25 cellular contexts compared by ENCODE assay signal in the genomic region with DNA sequence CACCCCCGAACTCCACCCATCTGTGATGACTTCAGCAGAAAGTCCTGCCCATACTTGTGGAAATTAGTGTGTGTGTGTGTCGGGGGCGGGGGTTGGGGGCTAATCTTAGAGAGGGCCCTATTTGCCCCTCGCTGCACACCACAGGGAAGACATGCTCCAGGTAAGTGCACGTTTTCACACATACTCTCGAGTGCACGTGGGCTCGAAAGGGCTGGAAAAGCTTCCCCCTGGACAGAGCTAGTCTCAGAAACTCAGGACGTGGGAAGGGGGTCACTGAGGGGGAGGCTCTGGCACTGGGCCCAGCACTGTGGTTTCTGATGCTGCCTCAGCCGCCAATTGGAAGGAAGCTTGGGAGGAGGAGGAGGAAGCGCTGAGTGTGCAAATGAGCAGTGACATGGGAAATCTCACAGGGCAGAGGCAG. TPM values are rescaled to one million over a fixed set of nuclear protein-coding genes. Genes with fewer than 3 reads are reported as not detected.
DNase-seq lines count a peak whose midpoint lies in the region; ATAC-seq, FAIRE-seq and TF ChIP-seq lines count a peak whose summit lies in the region.
"Had no signal": no experiment of that assay in that cellular context is flagged by ENCODE, and none has a peak within 500 bp of the region (broad histone marks: within the 10 kb centered on the region; RNA-seq: fewer than 3 reads in every experiment).

No MANE protein-coding gene starts in this region.

- H4K20me1 ChIP-seq in BLaER1 treated with 17β-estradiol and CSF1 and Interleukin-3, amounts not matched to agents 10 nM and 100 nM, result peaks cover 0 to 3% (median 0%) of the 10 kb centered on the region in 11 experiments; a peak in 1 of 22 replicates
- H4K20me1 ChIP-seq in astrocyte (ENCODE audit: insufficient read depth, low read length), result no peaks in the 10 kb centered on the region

- peak overlapping the region; percentile 81 for H3K27ac Mint-ChIP-seq in astrocyte (ENCODE audit: unreplicated experiment)
- H3K27ac Mint-ChIP-seq: CD4-positive, alpha-beta T cell; H9; stimulated activated naive CD8-positive, alpha-beta T cell treated with anti-CD3 and anti-CD28 coated beads, Interleukin-15, Interleukin-2, amounts not matched to agents 100 ng/mL and 50 ng/mL, for 24 hours had no signal

- peak; percentile 8 for DNase-seq in DMS79 treated with DMSO at 0.1 percent for 48 hours (lab: John Stamatoyannopoulos, UW)
- DNase-seq in astrocyte (ENCODE audit: low read depth), result peak; percentile 39
- DNase-seq in mesenchymal stem cell, result peak; percentile 12
- DNase-seq in HEK293T (ENCODE audit: extremely low spot score), result no peak
- no peak for DNase-seq in T1000 (lab: John Stamatoyannopoulos, UW)
- no peak for DNase-seq in cerebellum (ENCODE audit: low spot score)
- DNase-seq: activated CD4-positive, alpha-beta T cell treated with anti-CD3 and anti-CD28 coated beads for 4 hours; activated CD8-positive, alpha-beta memory T cell treated with anti-CD3 and anti-CD28 coated beads for 24 hours; activated effector memory CD4-positive, alpha-beta T cell treated with anti-CD3 and anti-CD28 coated beads, Interleukin-2, amount 50 U/mL, for 16 hours; activated T-cell treated with anti-CD3 and anti-CD28 coated beads, Interleukin-2, amount 50 U/mL, for 1 hour; CD4-positive, alpha-beta T cell; effector CD8-positive, alpha-beta T cell; H9; Karpas-422; NCI-H1436 treated with DMSO at 0.1 percent for 48 hours; NCI-H2107; NCI-H774; uterus had no signal

- H3K4ac ChIP-seq in mesenchymal stem cell (ENCODE audit: low read depth in 1 of 2, low read length in 2 of 2), result no peak overlapping the region

- peaks cover 31 to 70% (median 60%) of the 10 kb centered on the region in 10 experiments for H3K4me1 ChIP-seq in BLaER1 treated with 17β-estradiol and CSF1 and Interleukin-3, amounts not matched to agents 10 nM and 100 nM
- H3K4me1 ChIP-seq in astrocyte (ENCODE audit: insufficient read depth, low read length) (no peaks in the 10 kb centered on the region), mesenchymal stem cell (ENCODE audit: control insufficient read depth, insufficient read depth, low read depth, low read length) (peaks cover 12% of the 10 kb centered on the region)
- H3K4me1 ChIP-seq: body of pancreas, uterus had no signal

- peak overlapping the region in 1 of 11 experiments; percentile 30; a peak in 2 of 22 replicates for H3K27ac ChIP-seq in BLaER1 treated with 17β-estradiol and CSF1 and Interleukin-3, amounts not matched to agents 10 nM and 100 nM
- H3K27ac ChIP-seq in astrocyte (ENCODE audit: low read depth, low read length) (no peak overlapping the region), mesenchymal stem cell (ENCODE audit: low read length, poor library complexity, severe bottlenecking) (no peak overlapping the region)
- H3K27ac ChIP-seq: body of pancreas, epithelial cell of prostate, thoracic aorta had no signal

- H4K8ac ChIP-seq in mesenchymal stem cell (ENCODE audit: low read length), result no peak overlapping the region

- no peak overlapping the region for H3K14ac ChIP-seq in mesenchymal stem cell (ENCODE audit: low read length in 2 of 2)

- H3K79me2 ChIP-seq in astrocyte (ENCODE audit: insufficient read depth, low read length), result no peaks in the 10 kb centered on the region

- H3K36me3 ChIP-seq in BLaER1 treated with 17β-estradiol and CSF1 and Interleukin-3, amounts not matched to agents 10 nM and 100 nM, result no peaks in the 10 kb centered on the region
- H3K36me3 ChIP-seq in astrocyte (ENCODE audit: insufficient read depth, low read length) (no peaks in the 10 kb centered on the region), mesenchymal stem cell (ENCODE audit: control insufficient read depth in 1 of 2, insufficient read depth in 2 of 2, low read depth in 1 of 2, low read length in 2 of 2) (no peaks in the 10 kb centered on the region)
- H3K36me3 ChIP-seq: thoracic aorta, uterus had no signal

- H3K18ac ChIP-seq in mesenchymal stem cell (ENCODE audit: low read depth in 1 of 2, low read length in 2 of 2), result no peak overlapping the region

- CTCF ChIA-PET in HEK293T (lab: Yijun Ruan, JAX), result interaction anchor here (0.8 to 1.2 kb wide), 2 partner anchors 91 to 92 kb away, joined by 3 to 10 read pairs; no protein-coding TSS in a partner anchor

- H3K4me1 Mint-ChIP-seq in astrocyte (ENCODE audit: low read depth, unreplicated experiment), result peaks cover 15% of the 10 kb centered on the region

- ATAC-seq in HG03432 (IDR thresholded peaks at IDR 0.05; ENCODE audit: unreplicated experiment), result no peak
- ATAC-seq: body of pancreas had no signal

- 80% methylated on average over 10 of the region's 11 CpGs for WGBS in mesenchymal stem cell

- H3K23ac ChIP-seq in mesenchymal stem cell (ENCODE audit: low read length in 2 of 2), result no peak overlapping the region

- peak overlapping the region; percentile 65 to 91 (median 86) for H3K4me2 ChIP-seq in BLaER1 treated with 17β-estradiol and CSF1 and Interleukin-3, amounts not matched to agents 10 nM and 100 nM
- H3K4me2 ChIP-seq in astrocyte (ENCODE audit: low read length) (no peak overlapping the region), mesenchymal stem cell (ENCODE audit: low read length, poor library complexity, severe bottlenecking) (no peak overlapping the region)

- H2BK12ac ChIP-seq in mesenchymal stem cell (ENCODE audit: low read length in 2 of 2), result no peak overlapping the region

- no peaks in the 10 kb centered on the region for H3K79me1 ChIP-seq in mesenchymal stem cell (replicated peaks; ENCODE audit: low read length, poor library complexity, severe bottlenecking)

- H3K4me3 ChIP-seq in BLaER1 treated with 17β-estradiol and CSF1 and Interleukin-3, amounts not matched to agents 10 nM and 100 nM, result no peak overlapping the region
- H3K4me3 ChIP-seq in astrocyte (ENCODE audit: insufficient read depth, low read depth, low read length), result no peak overlapping the region
- H3K4me3 ChIP-seq in mesenchymal stem cell (ENCODE audit: insufficient read depth in 1 of 2, low read depth in 1 of 2, low read length in 2 of 2), result no peak overlapping the region
- H3K4me3 ChIP-seq: body of pancreas, thoracic aorta, uterus had no signal

- H3K9ac ChIP-seq in BLaER1 treated with 17β-estradiol and CSF1 and Interleukin-3, amounts not matched to agents 10 nM and 100 nM, result 0 out of 22 replicates have a peak overlapping the region, but pooled peaks of 1 of the 11 experiments have one; percentile 10
- no peak overlapping the region for H3K9ac ChIP-seq in astrocyte (ENCODE audit: low read length)
- no peak overlapping the region for H3K9ac ChIP-seq in mesenchymal stem cell (ENCODE audit: low read length)

- no peak overlapping the region for H2AK5ac ChIP-seq in mesenchymal stem cell (ENCODE audit: low read length, severe bottlenecking)

- H3K36me3 Mint-ChIP-seq in astrocyte (ENCODE audit: low read depth, unreplicated experiment), result no peaks in the 10 kb centered on the region

- TF ChIP-seq CTCF in astrocyte (IDR thresholded peaks at IDR 0.05; ENCODE audit: insufficient read depth, low read depth, low read length), result no peak

- no peaks in the 10 kb centered on the region for H3K9me3 ChIP-seq in BLaER1 treated with 17β-estradiol and CSF1 and Interleukin-3, amounts not matched to agents 10 nM and 100 nM (replicated peaks in 1 of 11)
- H3K9me3 ChIP-seq in astrocyte (ENCODE audit: insufficient read depth, low read depth, low read length) (no peaks in the 10 kb centered on the region), mesenchymal stem cell (ENCODE audit: control insufficient read depth, low read length) (no peaks in the 10 kb centered on the region)
- H3K9me3 ChIP-seq: body of pancreas, thoracic aorta, uterus had no signal

- FAIRE-seq in astrocyte (lab: Jason Lieb, UNC), result no peak
- FAIRE-seq: colon had no signal

- POLR2A ChIA-PET in HEK293T (lab: Yijun Ruan, JAX), result no interaction called here

- H3K27me3 ChIP-seq in BLaER1 treated with 17β-estradiol and CSF1 and Interleukin-3, amounts not matched to agents 10 nM and 100 nM, result peaks cover 7 to 17% (median 14%) of the 10 kb centered on the region in 11 experiments; a peak in 20 of 22 replicates
- peaks cover 9% of the 10 kb centered on the region for H3K27me3 ChIP-seq in astrocyte (ENCODE audit: insufficient read depth, low read length)
- peaks cover 67 to 80% of the 10 kb centered on the region in 2 experiments for H3K27me3 ChIP-seq in mesenchymal stem cell (ENCODE audit: control insufficient read depth in 1 of 2, insufficient read depth in 1 of 2, low read length in 2 of 2)
- H3K27me3 ChIP-seq: body of pancreas, uterus had no signal

- no peak overlapping the region for H3K4me3 Mint-ChIP-seq in astrocyte (ENCODE audit: unreplicated experiment)
- H3K4me3 Mint-ChIP-seq: CD4-positive, alpha-beta T cell; H9; stimulated activated naive CD8-positive, alpha-beta T cell treated with anti-CD3 and anti-CD28 coated beads, Interleukin-15, Interleukin-2, amounts not matched to agents 100 ng/mL and 50 ng/mL, for 24 hours had no signal

- H2BK5ac ChIP-seq in mesenchymal stem cell (ENCODE audit: low read depth, low read length, poor library complexity, severe bottlenecking), result no peak overlapping the region

- H2BK120ac ChIP-seq in mesenchymal stem cell (ENCODE audit: low read depth, low read length), result no peak overlapping the region

- no peak overlapping the region for H2BK15ac ChIP-seq in mesenchymal stem cell (ENCODE audit: low read depth, poor library complexity, severe bottlenecking)

- H3K9me3 Mint-ChIP-seq in astrocyte (ENCODE audit: unreplicated experiment), result no peaks in the 10 kb centered on the region
- H3K9me3 Mint-ChIP-seq: CD4-positive, alpha-beta T cell; H9; stimulated activated naive CD8-positive, alpha-beta T cell treated with anti-CD3 and anti-CD28 coated beads, Interleukin-15, Interleukin-2, amounts not matched to agents 100 ng/mL and 50 ng/mL, for 24 hours had no signal

- H2AFZ ChIP-seq in astrocyte (ENCODE audit: low read depth, low read length), result no peak overlapping the region
- no peak overlapping the region for H2AFZ ChIP-seq in mesenchymal stem cell (ENCODE audit: low read depth, low read length)

- H4K91ac ChIP-seq in mesenchymal stem cell (ENCODE audit: low read length), result no peak overlapping the region

- peaks cover 15% of the 10 kb centered on the region for H3K27me3 Mint-ChIP-seq in astrocyte (ENCODE audit: low read depth, unreplicated experiment)

TF ChIP-seq in HEK293T, 16 proteins besides CTCF, POLR2A, EP300 and RAD21:
- TF ChIP-seq BHLHE40 (IDR thresholded peaks at IDR 0.05; ENCODE audit: borderline replicate concordance), result no peak

RNA-seq across cellular contexts. Expression of a gene that starts 40.7 kb away (rescaled TPM):
- total RNA-seq in astrocyte (74.5 and 90.6 TPM in 2 replicates), cerebellum (6.4 TPM)
- polyA plus RNA-seq in mesenchymal stem cell (2013, experiment 1 of 2), result 196 TPM
- 194 TPM for polyA plus RNA-seq in mesenchymal stem cell (2013, experiment 2 of 2)

Comparison
In these comparisons a context has a peak if more than half of its experiments do, and no peak if none do; other contexts are left out.
1. H3K4me2 ChIP-seq: peak in BLaER1 treated with 17β-estradiol and CSF1 and Interleukin-3, amounts not matched to agents 10 nM and 100 nM (11 of 11); none in astrocyte (single experiment) and mesenchymal stem cell (single experiment).
2. DNase-seq: peak in DMS79 treated with DMSO at 0.1 percent for 48 hours (single experiment), astrocyte (single experiment) and mesenchymal stem cell (single experiment); none in HEK293T (single experiment), T1000 (single experiment) and cerebellum (single experiment).
3. RNA of a gene that starts 40.7 kb away (total RNA-seq): 74.5 to 90.6 TPM in astrocyte; 6.4 TPM in cerebellum (single experiment); every median in the first group is over 10 times any median in the second.